Comparison of ENCODE assay signal across 16 cellular contexts in the genomic region with DNA sequence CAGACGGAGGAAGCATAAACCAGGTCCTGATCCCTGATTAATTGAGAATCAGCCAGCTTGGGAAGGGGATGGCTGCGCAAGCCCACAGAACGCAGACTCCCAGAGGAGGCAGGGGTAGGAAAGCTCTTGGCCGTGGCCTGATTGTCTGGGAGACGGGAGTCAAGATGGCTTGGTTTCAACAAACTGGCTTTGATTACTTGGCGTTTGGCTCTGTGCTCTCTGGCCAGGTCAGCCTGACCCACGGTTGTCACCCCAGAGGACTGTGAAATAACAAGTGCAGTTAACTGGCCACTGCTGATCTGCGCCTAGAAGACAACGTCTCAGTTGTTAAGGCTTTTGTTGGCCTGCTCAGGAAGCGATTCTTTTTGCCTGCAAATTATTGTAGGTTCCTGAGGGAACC.
DNase-seq lines count a peak whose midpoint lies in the region; TF ChIP-seq lines count a peak whose summit lies in the region.
"Had no signal": no experiment of that assay in that cellular context is flagged by ENCODE, and none has a peak within 500 bp of the region (broad histone marks: within the 10 kb centered on the region; RNA-seq: fewer than 3 reads in every experiment).

No MANE protein-coding gene starts in this region.

- 59 to 66% methylated on average over 10 of the region's 10 CpGs for WGBS in esophagus, 2 donors
- no CpG with 5 or more reads among the region's 10 CpGs for WGBS in H9 (ENCODE audit: extremely low coverage, insufficient read length, low lambda C conversion rate)

- no peaks in the 10 kb centered on the region for H3K36me3 Mint-ChIP-seq in H9 (ENCODE audit: insufficient read depth in 1 of 3, low read depth in 3 of 3)

- no peaks in the 10 kb centered on the region for H4K20me1 ChIP-seq in H9 (ENCODE audit: control insufficient read depth, insufficient read depth, insufficient read length)

- peak overlapping the region; percentile 49 for H3K27ac ChIP-seq in WERI-Rb-1
- peak overlapping the region; percentile 52 to 81 for H3K27ac ChIP-seq in esophagus (ENCODE audit: low read depth in 2 of 2, low read length in 1 of 2)
- H3K27ac ChIP-seq in subcutaneous abdominal adipose tissue (ENCODE audit: low read depth, low read length): peak overlapping the region; percentile 83
- no peak overlapping the region for H3K27ac ChIP-seq in H9 (ENCODE audit: insufficient read length, low read depth, low read length)
- H3K27ac ChIP-seq: BLaER1 treated with 17β-estradiol and CSF1 and Interleukin-3, amounts not matched to agents 10 nM and 100 nM; left lung; neutrophil had no signal

- no peaks in the 10 kb centered on the region for H3K23me2 ChIP-seq in H9 (ENCODE audit: insufficient read length, low read depth, low read length, poor library complexity, severe bottlenecking)

- H3K18ac ChIP-seq in H9 (ENCODE audit: insufficient read length, low read depth, low read length): no peak overlapping the region

- H4K5ac ChIP-seq in H9 (ENCODE audit: insufficient read length, low read depth, low read length): no peak overlapping the region

- DNase-seq in WERI-Rb-1 (peak; percentile 51), midbrain (lab: John Stamatoyannopoulos, UW) (peak; percentile 73), H9 (no peak), NCI-H146 (lab: John Stamatoyannopoulos, UW) (no peak), DMS 273 treated with DMSO at 0.1 percent for 48 hours (lab: John Stamatoyannopoulos, UW) (no peak)
- no peak for DNase-seq in stimulated activated CD4-positive, alpha-beta T cell treated with anti-CD3 and anti-CD28 coated beads, Interleukin-12 subunit alpha, Interleukin-12 subunit beta, amount 100 ng/mL, for 4 hours
- DNase-seq: activated B cell treated with CpG ODN at 0.5 μM for 24 hours; effector CD4-positive, alpha-beta T cell; EL; HFFc6; left lung; MV-4-11 had no signal

- no peak overlapping the region for H3K56ac ChIP-seq in H9 (ENCODE audit: insufficient read length, low read depth, low read length)

- no peak overlapping the region for H4K8ac ChIP-seq in H9 (replicated peaks; ENCODE audit: insufficient read length, low read depth, low read length)

- no peaks in the 10 kb centered on the region for H3K27me3 ChIP-seq in WERI-Rb-1 (ENCODE audit: insufficient read depth, low read depth, severe bottlenecking)
- H3K27me3 ChIP-seq in esophagus (ENCODE audit: control insufficient read depth in 1 of 2, insufficient read depth in 2 of 2, low read length in 2 of 2): no peaks in the 10 kb centered on the region
- no peaks in the 10 kb centered on the region for H3K27me3 ChIP-seq in subcutaneous abdominal adipose tissue (ENCODE audit: control insufficient read depth in 5 of 5, insufficient read depth in 4 of 5, low read length in 5 of 5)
- H3K27me3 ChIP-seq in H9 (ENCODE audit: insufficient read depth, low read length): no peaks in the 10 kb centered on the region
- H3K27me3 ChIP-seq: BLaER1 treated with 17β-estradiol and CSF1 and Interleukin-3, amounts not matched to agents 10 nM and 100 nM had no signal

- H3K79me1 ChIP-seq in H9 (ENCODE audit: insufficient read depth, low read depth, low read length, poor library complexity, severe bottlenecking): no peaks in the 10 kb centered on the region

- peaks cover 21% of the 10 kb centered on the region for H3K9me3 ChIP-seq in WERI-Rb-1 (ENCODE audit: severe bottlenecking)
- no peaks in the 10 kb centered on the region for H3K9me3 ChIP-seq in esophagus (ENCODE audit: control insufficient read depth in 2 of 2, insufficient read depth in 1 of 2, low read depth in 1 of 2, low read length in 1 of 2)
- peaks cover 0 to 4% (median 0%) of the 10 kb centered on the region in 5 donors for H3K9me3 ChIP-seq in subcutaneous abdominal adipose tissue (ENCODE audit: control insufficient read depth in 5 of 5, low read length in 5 of 5)
- no peaks in the 10 kb centered on the region for H3K9me3 ChIP-seq in H9 (ENCODE audit: control insufficient read depth, low read depth, low read length)
- H3K9me3 ChIP-seq: BLaER1 treated with 17β-estradiol and CSF1 and Interleukin-3, amounts not matched to agents 10 nM and 100 nM; left lung; neutrophil had no signal

- H3K79me2 ChIP-seq in H9 (ENCODE audit: insufficient read depth, low read length): no peaks in the 10 kb centered on the region

- H3K4me3 Mint-ChIP-seq in H9: no peak overlapping the region
- H3K4me3 Mint-ChIP-seq: activated B cell treated with CpG ODN at 0.5 μM for 24 hours, HFFc6 had no signal

- H2AK5ac ChIP-seq in H9 (ENCODE audit: insufficient read length, low read length): no peak overlapping the region

- no peak overlapping the region for H3K4me2 ChIP-seq in H9 (ENCODE audit: insufficient read depth, insufficient read length, low read length)
- H3K4me2 ChIP-seq: BLaER1 treated with 17β-estradiol and CSF1 and Interleukin-3, amounts not matched to agents 10 nM and 100 nM had no signal

- no peak overlapping the region for H3T11ph ChIP-seq in H9 (ENCODE audit: low read length)

- H2BK5ac ChIP-seq in H9 (ENCODE audit: insufficient read length, low read length): no peak overlapping the region

- no peak overlapping the region for H2AFZ ChIP-seq in H9 (ENCODE audit: low read length)

- no peaks in the 10 kb centered on the region for H3K9me3 Mint-ChIP-seq in H9
- H3K9me3 Mint-ChIP-seq: activated B cell treated with CpG ODN at 0.5 μM for 24 hours had no signal

- peaks cover 0 to 3% of the 10 kb centered on the region in 2 donors for H3K4me1 ChIP-seq in esophagus (ENCODE audit: control insufficient read depth in 2 of 2, insufficient read depth in 2 of 2, low read length in 1 of 2)
- peaks cover 23 to 54% (median 48%) of the 10 kb centered on the region in 5 donors for H3K4me1 ChIP-seq in subcutaneous abdominal adipose tissue (ENCODE audit: control insufficient read depth in 5 of 5, insufficient read depth in 5 of 5, low read length in 5 of 5)
- no peaks in the 10 kb centered on the region for H3K4me1 ChIP-seq in H9 (ENCODE audit: insufficient read depth, low read length)

- no peak overlapping the region for H3K27ac Mint-ChIP-seq in H9
- H3K27ac Mint-ChIP-seq: HFFc6 had no signal

- no peak overlapping the region for H4K91ac ChIP-seq in H9 (ENCODE audit: insufficient read length, low read depth, low read length)

- H3K4me1 Mint-ChIP-seq in H9: no peaks in the 10 kb centered on the region; a peak in 1 of 4 replicates

- H3K36me3 ChIP-seq in WERI-Rb-1 (no peaks in the 10 kb centered on the region), esophagus (ENCODE audit: control insufficient read depth in 2 of 2, insufficient read depth in 2 of 2, low read length in 1 of 2) (no peaks in the 10 kb centered on the region), subcutaneous abdominal adipose tissue (ENCODE audit: control insufficient read depth in 5 of 5, insufficient read depth in 5 of 5, low read length in 5 of 5) (no peaks in the 10 kb centered on the region)
- H3K36me3 ChIP-seq: BLaER1 treated with 17β-estradiol and CSF1 and Interleukin-3, amounts not matched to agents 10 nM and 100 nM; left lung; neutrophil had no signal

- H3K23ac ChIP-seq in H9 (ENCODE audit: insufficient read length, low read depth, low read length): no peak overlapping the region

- H2BK20ac ChIP-seq in H9 (ENCODE audit: low read depth, low read length, poor library complexity, severe bottlenecking): no peak overlapping the region

- H3K14ac ChIP-seq in H9 (ENCODE audit: insufficient read depth, low read length): no peak overlapping the region

- TF ChIP-seq CTCF in WERI-Rb-1 (IDR thresholded peaks at IDR 0.05; ENCODE audit: low read depth, low read length) (no peak), H9 (conservative IDR thresholded peaks at IDR 0.05) (no peak)

- peak overlapping the region in 4 of 5 donors; percentile 17 to 50 (median 38) for H3K9ac ChIP-seq in subcutaneous abdominal adipose tissue (ENCODE audit: low read length in 5 of 5)
- no peak overlapping the region for H3K9ac ChIP-seq in H9 (ENCODE audit: extremely low read depth, insufficient read length, low read length)
- H3K9ac ChIP-seq: BLaER1 treated with 17β-estradiol and CSF1 and Interleukin-3, amounts not matched to agents 10 nM and 100 nM had no signal

- no peak overlapping the region for H2BK15ac ChIP-seq in H9 (ENCODE audit: low read depth, low read length)

- no peak overlapping the region for H2BK12ac ChIP-seq in H9 (ENCODE audit: insufficient read length, low read depth, low read length)

- H3K27me3 Mint-ChIP-seq in H9 (ENCODE audit: low read depth): peaks cover 2% of the 10 kb centered on the region

- no peak overlapping the region for H3K4ac ChIP-seq in H9 (ENCODE audit: low read depth, low read length)

- H2BK120ac ChIP-seq in H9 (ENCODE audit: low read depth, low read length, poor library complexity, severe bottlenecking): no peak overlapping the region

- H3K4me3 ChIP-seq in WERI-Rb-1 (ENCODE audit: low read depth, low read length) (no peak overlapping the region), esophagus (ENCODE audit: low read depth in 1 of 2, low read length in 2 of 2) (no peak overlapping the region), subcutaneous abdominal adipose tissue (ENCODE audit: low read depth in 1 of 5, low read length in 5 of 5) (peak overlapping the region in 1 of 5 donors; percentile 41)
- H3K4me3 ChIP-seq: BLaER1 treated with 17β-estradiol and CSF1 and Interleukin-3, amounts not matched to agents 10 nM and 100 nM; left lung had no signal

Comparison
In these comparisons a context has a peak if more than half of its experiments do, and no peak if none do; other contexts are left out.
1. DNase-seq: peak in WERI-Rb-1 (single experiment) and midbrain (single experiment); none in H9 (single experiment), stimulated activated CD4-positive, alpha-beta T cell treated with anti-CD3 and anti-CD28 coated beads, Interleukin-12 subunit alpha, Interleukin-12 subunit beta, amount 100 ng/mL, for 4 hours (single experiment), NCI-H146 (single experiment) and DMS 273 treated with DMSO at 0.1 percent for 48 hours (single experiment).